ENCODE assay signal across 8 cellular contexts in the genomic region with DNA sequence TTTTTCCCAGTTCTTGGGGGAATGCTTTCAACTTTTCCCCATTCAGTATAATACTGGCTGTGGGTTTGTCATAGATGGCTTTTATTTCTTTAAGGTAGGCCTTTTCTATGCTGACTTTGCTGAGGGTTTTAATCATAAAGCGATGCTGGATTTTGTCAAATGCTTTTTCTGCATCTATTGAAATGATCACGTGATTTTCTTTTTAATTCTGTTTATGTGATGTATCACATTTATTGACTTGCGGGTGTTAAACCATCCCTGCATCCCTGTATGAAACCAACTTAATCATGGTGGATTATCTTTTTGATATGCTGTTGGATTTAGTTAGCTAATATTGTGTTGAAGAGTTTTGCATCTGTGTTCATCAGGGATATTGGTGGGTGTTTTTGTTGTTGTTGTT.
"Had no signal": no experiment of that assay in that cellular context is flagged by ENCODE, and none has a peak within 500 bp of the region (broad histone marks: within the 10 kb centered on the region; RNA-seq: fewer than 3 reads in every experiment).

No MANE protein-coding gene starts in this region.

- DNase-seq: GDM1, GF-D8 had no signal

- FAIRE-seq: G401.6, GM12878, GM12891, GM12892, GM18507, GM19239 had no signal

- H3K4me3 ChIP-seq: GM12878 had no signal

- ATAC-seq: GM12878 had no signal
